In the genomic region with DNA sequence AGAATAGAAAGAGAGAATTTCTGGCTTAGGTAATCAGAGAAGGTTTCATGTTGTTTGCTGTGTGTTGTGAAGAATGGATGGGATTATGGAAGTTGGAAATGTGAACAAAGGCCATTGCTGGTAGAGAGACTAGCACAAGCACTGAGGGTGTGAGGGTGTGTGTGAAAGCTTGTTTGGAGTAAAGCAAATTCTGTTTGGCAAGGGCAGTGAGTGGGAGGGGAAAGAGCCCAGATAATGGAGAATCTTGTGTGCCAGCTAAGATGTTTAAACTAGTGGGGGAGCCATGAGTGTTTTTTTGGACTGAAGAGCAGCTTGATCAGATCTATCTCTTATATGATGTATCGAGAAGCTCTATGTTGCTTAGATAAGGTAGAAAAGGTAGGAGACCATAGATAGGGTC, we compare ENCODE assay signal across 31 cellular contexts.
"Had no signal": no experiment of that assay in that cellular context is flagged by ENCODE, and none has a peak within 500 bp of the region (broad histone marks: within the 10 kb centered on the region; RNA-seq: fewer than 3 reads in every experiment).

No MANE protein-coding gene starts in this region.

- ATAC-seq: PC-3 had no signal

- DNase-seq: Kasumi-1, MG63, NCI-H1048, NCI-H1092 treated with DMSO at 0.1 percent for 48 hours, NCI-H1105 treated with DMSO at 0.1 percent for 48 hours, NCI-H1417, NCI-H1436, NCI-H146, NCI-H1694, NCI-H187, NCI-H1930, NCI-H2029 treated with DMSO at 0.1 percent for 48 hours, NCI-H2081 treated with DMSO at 0.1 percent for 48 hours, NCI-H2107, NCI-H2171, NCI-H226, NCI-H446 treated with DMSO at 0.1 percent for 48 hours, NCI-H510A, NCI-H524, NCI-H526, NCI-H774, OCI-M1, PC-3, Peyer's patch, Right ventricle myocardium superior, RPMI8226, SHP77 treated with DMSO at 0.1 percent for 48 hours, SK-N-SH, SW 1271, T-helper 1 cell had no signal

- H3K4me1 ChIP-seq: Peyer's patch had no signal

- H3K9me3 ChIP-seq: SJSA1, SK-N-SH had no signal

- H3K36me3 ChIP-seq: MG63, Peyer's patch, SJSA1 had no signal

- H3K27ac ChIP-seq: Peyer's patch, SJSA1 had no signal

- H3K4me3 ChIP-seq: MG63, Peyer's patch, SJSA1 had no signal
